ENCODE assay signal across 21 cellular contexts in the genomic region with DNA sequence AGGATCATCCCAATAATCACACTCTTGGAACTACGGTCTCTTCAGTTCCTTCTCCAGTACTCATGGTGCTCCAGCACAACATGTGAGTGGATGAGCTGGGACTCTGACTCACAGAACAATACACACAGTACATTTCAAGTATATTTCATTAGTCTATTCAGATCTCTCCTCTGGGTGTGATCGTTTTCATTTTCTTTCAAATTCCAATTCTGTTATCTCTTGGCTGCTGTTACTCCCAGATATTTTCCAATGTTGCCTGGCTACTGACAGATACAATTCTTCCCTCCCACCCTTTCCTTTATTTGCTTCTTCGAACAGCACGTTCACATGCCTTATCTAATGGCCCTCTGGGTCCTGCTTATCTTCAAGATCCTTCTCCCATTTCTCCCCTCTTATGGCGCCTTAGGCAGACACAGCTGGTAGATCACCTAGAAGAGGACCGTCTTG.
DNase-seq lines count a peak whose midpoint lies in the region; ATAC-seq and TF ChIP-seq lines count a peak whose summit lies in the region.
"Had no signal": no experiment of that assay in that cellular context is flagged by ENCODE, and none has a peak within 500 bp of the region (broad histone marks: within the 10 kb centered on the region; RNA-seq: fewer than 3 reads in every experiment).

No MANE protein-coding gene starts in this region.

- H3K9me3 ChIP-seq in lower lobe of right lung: no peaks in the 10 kb centered on the region
- H3K9me3 ChIP-seq in thoracic aorta: no peaks in the 10 kb centered on the region

- H3K27ac ChIP-seq in brain microvascular endothelial cell: no peak overlapping the region
- no peak overlapping the region for H3K27ac ChIP-seq in lower lobe of right lung
- H3K27ac ChIP-seq in thoracic aorta: peak overlapping the region; percentile 47 to 57
- H3K27ac ChIP-seq: spleen had no signal

- intact Hi-C loops in lower lobe of right lung (cut with DNase I): no loop called here

- in situ Hi-C loops in brain microvascular endothelial cell (cut with HindIII; ENCODE audit: low pct_ligation_motif_present, low sequenced_read_pairs): no loop called here

- no peak for TF ChIP-seq CTCF in brain microvascular endothelial cell (IDR thresholded peaks at IDR 0.05; ENCODE audit: low read depth, low read length, missing control alignments)
- TF ChIP-seq CTCF in fibroblast of pulmonary artery (IDR thresholded peaks at IDR 0.05; ENCODE audit: low read length, missing control alignments): no peak
- no peak for TF ChIP-seq CTCF in lower lobe of right lung (IDR thresholded peaks at IDR 0.05)
- TF ChIP-seq CTCF in thoracic aorta (IDR thresholded peaks at IDR 0.05): no peak

- peak; percentile 20 for DNase-seq in brain microvascular endothelial cell
- DNase-seq in fibroblast of pulmonary artery (ENCODE audit: low read depth): peak; percentile 24
- DNase-seq in lower lobe of right lung: no peak
- no peak for DNase-seq in thoracic aorta (ENCODE audit: low spot score)
- DNase-seq in NCI-H2081 treated with DMSO at 0.1 percent for 48 hours (lab: John Stamatoyannopoulos, UW): no peak
- DNase-seq in SKM-1 (lab: John Stamatoyannopoulos, UW; ENCODE audit: unreplicated experiment): no peak
- DNase-seq: activated CD4-positive, alpha-beta T cell treated with anti-CD3 and anti-CD28 coated beads, Interleukin-2, amount 50 U/mL, for 4 hours; activated CD8-positive, alpha-beta memory T cell treated with anti-CD3 and anti-CD28 coated beads, Interleukin-2, amount 50 U/mL, for 4 hours; activated effector memory CD4-positive, alpha-beta T cell treated with Interleukin-2 at 50 U/mL for 16 hours; activated naive CD8-positive, alpha-beta T cell treated with anti-CD3 and anti-CD28 coated beads, Interleukin-2, amount 50 U/mL, for 24 hours; CD4-positive, alpha-beta T cell; central memory CD4-positive, alpha-beta T cell; HCEC 1CT; KBM-7; NCI-H1436 treated with DMSO at 0.1 percent for 48 hours; NCI-H526 treated with DMSO at 0.1 percent for 48 hours; spleen; stimulated activated CD4-positive, alpha-beta T cell treated with anti-CD3 and anti-CD28 coated beads, Interleukin-4, amount 100 ng/mL, for 24 hours; stimulated activated naive CD8-positive, alpha-beta T cell treated with anti-CD3 and anti-CD28 coated beads, Interleukin-15, Interleukin-2, amounts not matched to agents 100 U/mL and 50 U/mL, for 24 hours had no signal

- peak; percentile 28 for ATAC-seq in lower lobe of right lung
- ATAC-seq in thoracic aorta (ENCODE audit: insufficient number of reproducible peaks, low FRiP score, low read depth): no peak
- ATAC-seq in GM19395 (IDR thresholded peaks at IDR 0.05; ENCODE audit: unreplicated experiment): no peak
- no peak for ATAC-seq in GM21737 (IDR thresholded peaks at IDR 0.05; ENCODE audit: unreplicated experiment)
- ATAC-seq: activated naive CD8-positive, alpha-beta T cell treated with anti-CD3 and anti-CD28 coated beads, Interleukin-2, amount 50 U/mL, for 24 hours; stimulated activated naive CD8-positive, alpha-beta T cell treated with anti-CD3 and anti-CD28 coated beads, Interleukin-15, Interleukin-2, amounts not matched to agents 100 U/mL and 50 U/mL, for 24 hours had no signal

- H3K27me3 ChIP-seq in brain microvascular endothelial cell (replicated peaks): peaks cover 7% of the 10 kb centered on the region
- no peaks in the 10 kb centered on the region for H3K27me3 ChIP-seq in lower lobe of right lung (ENCODE audit: low read depth)
- H3K27me3 ChIP-seq in thoracic aorta (replicated peaks; ENCODE audit: insufficient read depth): no peaks in the 10 kb centered on the region

- H3K36me3 ChIP-seq in brain microvascular endothelial cell (replicated peaks) (no peaks in the 10 kb centered on the region), lower lobe of right lung (no peaks in the 10 kb centered on the region), thoracic aorta (no peaks in the 10 kb centered on the region)
- H3K36me3 ChIP-seq: spleen had no signal

- H3K4me1 ChIP-seq in lower lobe of right lung (no peaks in the 10 kb centered on the region), thoracic aorta (ENCODE audit: control insufficient read depth in 1 of 2, low read depth in 2 of 2) (peaks cover 0 to 33% of the 10 kb centered on the region in 2 donors)
- H3K4me1 ChIP-seq: spleen had no signal

- H3K4me3 ChIP-seq in brain microvascular endothelial cell (ENCODE audit: low read depth, low read length): no peak overlapping the region
- no peak overlapping the region for H3K4me3 ChIP-seq in fibroblast of pulmonary artery (replicated peaks; ENCODE audit: low read depth, low read length)
- no peak overlapping the region for H3K4me3 ChIP-seq in lower lobe of right lung
- H3K4me3 ChIP-seq in thoracic aorta: no peak overlapping the region
- H3K4me3 ChIP-seq: spleen had no signal

Comparison
In these comparisons a context has a peak if more than half of its experiments do, and no peak if none do; other contexts are left out.
1. DNase-seq: peak in brain microvascular endothelial cell (single experiment) and fibroblast of pulmonary artery (single experiment); none in lower lobe of right lung (single experiment), thoracic aorta (single experiment), NCI-H2081 treated with DMSO at 0.1 percent for 48 hours (single experiment) and SKM-1 (single experiment).
2. H3K27ac ChIP-seq: peak in thoracic aorta (2 of 2); none in brain microvascular endothelial cell (single experiment) and lower lobe of right lung (single experiment).
3. ATAC-seq: peak in lower lobe of right lung (2 of 2); none in thoracic aorta (single experiment), GM19395 (single experiment) and GM21737 (single experiment).